Comparison of ENCODE assay signal across 8 cellular contexts in genomic region chr22:40635940-40636379, GRCh38. TPM values are rescaled to one million over a fixed set of nuclear protein-coding genes. Genes with fewer than 3 reads are reported as not detected.
DNase-seq lines count a peak whose midpoint lies in the region; ATAC-seq and TF ChIP-seq lines count a peak whose summit lies in the region.

No MANE protein-coding gene starts in this region.

- ATAC-seq in GM21515 (IDR thresholded peaks at IDR 0.05; ENCODE audit: unreplicated experiment) (peak; percentile 19), aorta (ENCODE audit: low FRiP score) (peak; percentile 52), HG03565 (IDR thresholded peaks at IDR 0.05; ENCODE audit: unreplicated experiment) (no peak)
- ATAC-seq in central memory CD8-positive, alpha-beta T cell (replicated peaks; ENCODE audit: extremely low read depth, poor library complexity, severe bottlenecking) = no peak

- peaks cover 10% of the 10 kb centered on the region for H3K36me3 Mint-ChIP-seq in central memory CD8-positive, alpha-beta T cell (ENCODE audit: insufficient read depth)

- H3K9me3 ChIP-seq in BLaER1 treated with 17β-estradiol and CSF1 and Interleukin-3, amounts not matched to agents 10 nM and 100 nM (replicated peaks in 1 of 11) = no peaks in the 10 kb centered on the region
- H3K9me3 ChIP-seq in MM.1S (replicated peaks; ENCODE audit: insufficient read depth, low read length) = no peaks in the 10 kb centered on the region
- no peaks in the 10 kb centered on the region for H3K9me3 ChIP-seq in aorta (ENCODE audit: control insufficient read depth, low read length)

- H3K4me1 Mint-ChIP-seq in central memory CD8-positive, alpha-beta T cell = peaks cover 46% of the 10 kb centered on the region

- H3K4me3 Mint-ChIP-seq in central memory CD8-positive, alpha-beta T cell = peak overlapping the region; percentile 83

- H3K9me2 ChIP-seq in MM.1S (replicated peaks; ENCODE audit: insufficient read depth, low read length) = no peaks in the 10 kb centered on the region

- TF ChIP-seq CTCF in MM.1S (IDR thresholded peaks at IDR 0.05; ENCODE audit: low read length) = no peak

- H4K20me1 ChIP-seq in BLaER1 treated with 17β-estradiol and CSF1 and Interleukin-3, amounts not matched to agents 10 nM and 100 nM = peaks cover 33 to 53% (median 47%) of the 10 kb centered on the region in 11 experiments; a peak in 20 of 22 replicates
- H4K20me1 ChIP-seq in MM.1S (ENCODE audit: insufficient read depth, low read length) = 0 out of 2 replicates have a peak, but pooled peaks cover 6% of the 10 kb centered on the region

- H2BK120ac ChIP-seq in mesendoderm (ENCODE audit: low read depth, low read length) = no peak overlapping the region

- H3K79me2 ChIP-seq in MM.1S (ENCODE audit: low read length) (peaks cover 54% of the 10 kb centered on the region), mesendoderm (ENCODE audit: control insufficient read depth, insufficient read depth, low read length) (peaks cover 30% of the 10 kb centered on the region)

- peak overlapping the region; percentile 90 to 99 (median 97) for H3K4me2 ChIP-seq in BLaER1 treated with 17β-estradiol and CSF1 and Interleukin-3, amounts not matched to agents 10 nM and 100 nM
- peak overlapping the region; percentile 93 for H3K4me2 ChIP-seq in MM.1S (ENCODE audit: low read depth, low read length)
- peak overlapping the region; percentile 88 for H3K4me2 ChIP-seq in mesendoderm (ENCODE audit: low read length)

- peak overlapping the region; percentile 46 for H3K18ac ChIP-seq in mesendoderm (ENCODE audit: low read length)

- DNase-seq in MM.1S (peak; percentile 41), mesendoderm (no peak), aorta (no peak), occipital lobe (lab: John Stamatoyannopoulos, UW) (no peak)
- no peak for DNase-seq in central memory CD8-positive, alpha-beta T cell (ENCODE audit: low spot score in 2 of 2)

- peak overlapping the region; percentile 64 to 90 (median 83) for H3K27ac ChIP-seq in BLaER1 treated with 17β-estradiol and CSF1 and Interleukin-3, amounts not matched to agents 10 nM and 100 nM
- H3K27ac ChIP-seq in MM.1S (ENCODE audit: low read length) (peak overlapping the region; percentile 57; the same call in 1 of the 2 replicates), mesendoderm (ENCODE audit: low read depth, low read length) (no peak overlapping the region), aorta (ENCODE audit: low read depth in 1 of 2, low read length in 2 of 2) (peak overlapping the region; percentile 4 to 49)

- no peak overlapping the region for H2BK15ac ChIP-seq in mesendoderm (replicated peaks; ENCODE audit: low read depth)

- H3K4me1 ChIP-seq in BLaER1 treated with 17β-estradiol and CSF1 and Interleukin-3, amounts not matched to agents 10 nM and 100 nM = peaks cover 23 to 44% (median 39%) of the 10 kb centered on the region in 10 experiments
- H3K4me1 ChIP-seq in MM.1S (ENCODE audit: low read length) (peaks cover 7% of the 10 kb centered on the region), mesendoderm (ENCODE audit: control insufficient read depth, low read depth, low read length) (peaks cover 5% of the 10 kb centered on the region), aorta (ENCODE audit: control insufficient read depth in 1 of 2, insufficient read depth in 2 of 2, low read length in 2 of 2) (no peaks in the 10 kb centered on the region)

- peak overlapping the region; percentile 87 for H2AFZ ChIP-seq in MM.1S (ENCODE audit: low read length)

- peak overlapping the region; percentile 77 to 94 (median 89) for H3K9ac ChIP-seq in BLaER1 treated with 17β-estradiol and CSF1 and Interleukin-3, amounts not matched to agents 10 nM and 100 nM
- H3K9ac ChIP-seq in MM.1S (ENCODE audit: low read length) (peak overlapping the region; percentile 85), mesendoderm (ENCODE audit: low read length) (peak overlapping the region; percentile 93)

- no peak overlapping the region for H2BK5ac ChIP-seq in mesendoderm (ENCODE audit: low read length)

- H3K4me3 ChIP-seq in BLaER1 treated with 17β-estradiol and CSF1 and Interleukin-3, amounts not matched to agents 10 nM and 100 nM = peak overlapping the region; percentile 74 to 98 (median 85)
- H3K4me3 ChIP-seq in MM.1S (ENCODE audit: low read length) = peak overlapping the region; percentile 94
- peak overlapping the region; percentile 91 for H3K4me3 ChIP-seq in mesendoderm (ENCODE audit: low read length)
- H3K4me3 ChIP-seq in aorta (ENCODE audit: low read length in 2 of 2) = peak overlapping the region; percentile 75 to 86

- H3K27me3 ChIP-seq in BLaER1 treated with 17β-estradiol and CSF1 and Interleukin-3, amounts not matched to agents 10 nM and 100 nM = no peaks in the 10 kb centered on the region
- H3K27me3 ChIP-seq in MM.1S (replicated peaks; ENCODE audit: insufficient read depth, low read length) (no peaks in the 10 kb centered on the region), mesendoderm (ENCODE audit: insufficient read depth, low read length, poor library complexity) (no peaks in the 10 kb centered on the region), aorta (ENCODE audit: control insufficient read depth in 1 of 2, insufficient read depth in 2 of 2, low read length in 1 of 2) (no peaks in the 10 kb centered on the region)

- H3F3A ChIP-seq in MM.1S (ENCODE audit: insufficient read depth, low read length) = no peaks in the 10 kb centered on the region

- H3K23ac ChIP-seq in mesendoderm (ENCODE audit: low read length) = no peak overlapping the region

- intact Hi-C loops in aorta (cut with DNase I) = loop anchor here (5.0 kb wide), 4 partner anchors 34 to 1104 kb away; partner anchors contain the start of gene RPS19BP1 (in 1 of the 2)

- peaks cover 11% of the 10 kb centered on the region for H3K79me1 ChIP-seq in mesendoderm (ENCODE audit: low read length)

- no peak overlapping the region for H4K5ac ChIP-seq in mesendoderm (ENCODE audit: low read length)

- H3K36me3 ChIP-seq in BLaER1 treated with 17β-estradiol and CSF1 and Interleukin-3, amounts not matched to agents 10 nM and 100 nM = peaks cover 0 to 9% (median 0%) of the 10 kb centered on the region in 11 experiments; a peak in 2 of 22 replicates
- H3K36me3 ChIP-seq in MM.1S (replicated peaks; ENCODE audit: insufficient read depth, low read length) = no peaks in the 10 kb centered on the region
- no peaks in the 10 kb centered on the region for H3K36me3 ChIP-seq in mesendoderm (ENCODE audit: control insufficient read depth, insufficient read depth, low read length)
- no peaks in the 10 kb centered on the region for H3K36me3 ChIP-seq in aorta (ENCODE audit: control insufficient read depth in 1 of 2, insufficient read depth in 2 of 2, low read length in 1 of 2)

- peak overlapping the region; percentile 35 for H3K27ac Mint-ChIP-seq in central memory CD8-positive, alpha-beta T cell (ENCODE audit: low read depth)

- H3K27me3 Mint-ChIP-seq in central memory CD8-positive, alpha-beta T cell = no peaks in the 10 kb centered on the region

- H4K8ac ChIP-seq in mesendoderm (ENCODE audit: low read depth, low read length) = no peak overlapping the region

- no peaks in the 10 kb centered on the region for H3K9me3 Mint-ChIP-seq in central memory CD8-positive, alpha-beta T cell

- WGBS in mesendoderm (ENCODE audit: extremely low coverage, insufficient coverage, low lambda C conversion rate) = no CpG with 5 or more reads among the region's 31 CpGs
- 0% methylated on average over 9 to 31 of the region's 31 CpGs for WGBS in aorta, 2 donors

- H3K4ac ChIP-seq in mesendoderm (ENCODE audit: low read depth, low read length) = no peak overlapping the region

- H2AK5ac ChIP-seq in mesendoderm (ENCODE audit: low read length) = no peak overlapping the region

- H3K56ac ChIP-seq in mesendoderm (ENCODE audit: low read length) = peak overlapping the region; percentile 99

RNA-seq across cellular contexts. Expression of gene MRTFA, which starts 0.6 kb away (rescaled TPM):
- 12.2 TPM for polyA plus RNA-seq in mesendoderm (2013, experiment 1 of 2)
- 11.8 TPM for polyA plus RNA-seq in mesendoderm (2013, experiment 2 of 2)
- total RNA-seq in aorta = 10 to 100 TPM; 73.6 to 77.4 TPM
- 10 to 100 TPM; 12.9 to 30.2 TPM for polyA plus RNA-seq in aorta
- total RNA-seq in occipital lobe = 33.4 TPM

RNA-seq across cellular contexts. Expression of gene MCHR1, which starts 43.3 kb away (rescaled TPM):
- 1.4 TPM for polyA plus RNA-seq in mesendoderm (2013, experiment 1 of 2)
- 1.2 TPM for polyA plus RNA-seq in mesendoderm (2013, experiment 2 of 2)
- total RNA-seq in aorta (1 to 10 TPM in 1 of 2 donors, not detected in 1; 1.6 TPM), occipital lobe (0.62 TPM)
- not detected for polyA plus RNA-seq in aorta

Comparison
In these comparisons a context has a peak if more than half of its experiments do, and no peak if none do; other contexts are left out.
1. ATAC-seq: peak in GM21515 (single experiment) and aorta (single experiment); none in central memory CD8-positive, alpha-beta T cell (single experiment) and HG03565 (single experiment).
2. Peak in every context shown above with its lines, with median percentiles within 50 percentile points of each other: H3K4me2 ChIP-seq, H3K4me3 ChIP-seq and H3K9ac ChIP-seq.